In genomic region chr4:10456270-10457254, GRCh38 we compare ENCODE assay signal across 1 cellular context.
TF ChIP-seq lines count a peak whose summit lies in the region.

No MANE protein-coding gene starts in this region.

TF ChIP-seq in endothelial cell of umbilical vein, 7 proteins besides CTCF, POLR2A, EP300 and RAD21:
- TF ChIP-seq EZH2 (IDR thresholded peaks at IDR 0.05; ENCODE audit: borderline replicate concordance, low read depth, low read length, severe bottlenecking) (no peak), MYC (IDR thresholded peaks at IDR 0.05; ENCODE audit: low read depth, low read length) (no peak), FOS (IDR thresholded peaks at IDR 0.05; ENCODE audit: borderline replicate concordance, insufficient read depth, low read length) (no peak), GATA2 (IDR thresholded peaks at IDR 0.05; ENCODE audit: insufficient read depth, insufficient read length, low read depth, low read length) (no peak), MAX (IDR thresholded peaks at IDR 0.05; ENCODE audit: insufficient read depth, insufficient read length) (no peak), POLR2AphosphoS5 (IDR thresholded peaks at IDR 0.05; ENCODE audit: insufficient read depth, low read depth, low read length) (no peak), JUN (IDR thresholded peaks at IDR 0.05; ENCODE audit: borderline replicate concordance, insufficient read depth, insufficient read length, low read depth) (no peak)
